Comparison of ENCODE assay signal across 8 cellular contexts in genomic region chr11:125569913-125570621, GRCh38. TPM values are rescaled to one million over a fixed set of nuclear protein-coding genes. Genes with fewer than 3 reads are reported as not detected.
DNase-seq lines count a peak whose midpoint lies in the region; ATAC-seq and TF ChIP-seq lines count a peak whose summit lies in the region.

No MANE protein-coding gene starts in this region.

- dilution Hi-C loops in IMR-90 (cut with HindIII; ENCODE audit: low sequenced_read_pairs, unreplicated experiment), result no loop called here

- peaks cover 5% of the 10 kb centered on the region for H3K9me1 ChIP-seq in IMR-90 (ENCODE audit: insufficient read depth, low read length)

- H3K14ac ChIP-seq in IMR-90 (replicated peaks; ENCODE audit: low read depth, low read length), result peak overlapping the region; percentile 96

- H3K36me3 ChIP-seq in left ventricle myocardium inferior (peaks cover 24% of the 10 kb centered on the region), IMR-90 (ENCODE audit: control insufficient read depth, insufficient read depth, low read length) (peaks cover 10% of the 10 kb centered on the region), right lobe of liver (peaks cover 0 to 27% (median 12%) of the 10 kb centered on the region in 4 donors), tibial nerve (peaks cover 0 to 25% (median 3%) of the 10 kb centered on the region in 3 donors)

- in situ Hi-C loops in IMR-90 (cut with MboI; ENCODE audit: low sequenced_read_pairs), result no loop called here
- in situ Hi-C loops in astrocyte of the cerebellum (cut with HindIII; ENCODE audit: low sequenced_read_pairs), result no loop called here

- peak overlapping the region; percentile 59 for H4K91ac ChIP-seq in IMR-90 (ENCODE audit: insufficient read depth, low read depth, low read length)

- peak overlapping the region; percentile 91 for H2AK9ac ChIP-seq in IMR-90 (replicated peaks; ENCODE audit: low read depth, low read length, poor library complexity)

- peaks cover 29% of the 10 kb centered on the region for H3K4me1 ChIP-seq in left ventricle myocardium inferior
- peaks cover 12% of the 10 kb centered on the region for H3K4me1 ChIP-seq in IMR-90 (ENCODE audit: control insufficient read depth, insufficient read depth, low read length)
- H3K4me1 ChIP-seq in right lobe of liver, result peaks cover 0 to 48% (median 11%) of the 10 kb centered on the region in 4 donors
- H3K4me1 ChIP-seq in tibial nerve, result peaks cover 0 to 30% (median 12%) of the 10 kb centered on the region in 4 donors

- H3K56ac ChIP-seq in IMR-90 (ENCODE audit: extremely low read depth, insufficient read depth, low read length), result peak overlapping the region; percentile 73

- 5% methylated on average over 6 of the region's 9 CpGs; no CpG with 5 or more reads in 1 of the 2 experiments for WGBS in IMR-90 (ENCODE audit: extremely low coverage in 2 of 2, insufficient read length in 1 of 2), 2 experiments
- WGBS in right lobe of liver (ENCODE audit: insufficient coverage, low coverage, low lambda C conversion rate, missing lambda C conversion rate), result 4% methylated on average over 8 of the region's 9 CpGs
- 2 to 3% methylated on average over 9 of the region's 9 CpGs for WGBS in tibial nerve, 2 donors

- H4K8ac ChIP-seq in IMR-90 (ENCODE audit: low read depth in 2 of 2, low read length in 2 of 2), result peak overlapping the region; percentile 15 to 83; a peak in 2 of 4 replicates

- ATAC-seq in IMR-90 (ENCODE audit: low read depth), result no peak
- peak; percentile 20 to 30 (median 28) for ATAC-seq in right lobe of liver
- ATAC-seq in HG03442 (IDR thresholded peaks at IDR 0.05; ENCODE audit: unreplicated experiment), result no peak

- no peak overlapping the region for H2BK15ac ChIP-seq in IMR-90 (ENCODE audit: low read depth, low read length)

- H3K9me3 ChIP-seq in left ventricle myocardium inferior (replicated peaks) (no peaks in the 10 kb centered on the region), IMR-90 (ENCODE audit: control insufficient read depth, insufficient read depth, low read length) (no peaks in the 10 kb centered on the region), right lobe of liver (no peaks in the 10 kb centered on the region), tibial nerve (no peaks in the 10 kb centered on the region)

- CTCF ChIA-PET in IMR-90 (lab: Yijun Ruan, JAX), result interaction anchor here (0.6 to 1.0 kb wide), 2 partner anchors 14 to 57 kb away, joined by 3 read pairs; no protein-coding TSS in a partner anchor

- H3K27ac ChIP-seq in left ventricle myocardium inferior (replicated peaks) (peak overlapping the region; percentile 90), IMR-90 (ENCODE audit: insufficient read depth, low read length) (peak overlapping the region; percentile 76), right lobe of liver (peak overlapping the region; percentile 83 to 96 (median 93)), tibial nerve (peak overlapping the region; percentile 69 to 96 (median 88))

- no peak for TF ChIP-seq RAD21 in IMR-90 (IDR thresholded peaks at IDR 0.05; ENCODE audit: low read length)

- no peak for TF ChIP-seq CTCF in left ventricle myocardium inferior (IDR thresholded peaks at IDR 0.05; ENCODE audit: borderline replicate concordance)
- no peak for TF ChIP-seq CTCF in IMR-90 (conservative IDR thresholded peaks at IDR 0.05; ENCODE audit: low read depth, low read length)
- no peak for TF ChIP-seq CTCF in astrocyte of the cerebellum (IDR thresholded peaks at IDR 0.05; ENCODE audit: low read depth, low read length, missing control alignments)
- no peak for TF ChIP-seq CTCF in right lobe of liver (IDR thresholded peaks at IDR 0.05)
- no peak for TF ChIP-seq CTCF in tibial nerve (IDR thresholded peaks at IDR 0.05)

- H3K27me3 ChIP-seq in left ventricle myocardium inferior (ENCODE audit: low read depth) (no peaks in the 10 kb centered on the region), IMR-90 (ENCODE audit: control insufficient read depth, insufficient read depth, low read length) (no peaks in the 10 kb centered on the region), right lobe of liver (no peaks in the 10 kb centered on the region), tibial nerve (no peaks in the 10 kb centered on the region)

- peak overlapping the region; percentile 99 for H3K4me2 ChIP-seq in IMR-90 (ENCODE audit: low read depth, low read length)

- peak overlapping the region; percentile 97 for H2AFZ ChIP-seq in IMR-90 (replicated peaks; ENCODE audit: low read length, poor library complexity)

- no peak for TF ChIP-seq POLR2A in IMR-90 (IDR thresholded peaks at IDR 0.05; ENCODE audit: low read depth, low read length)
- no peak for TF ChIP-seq POLR2A in right lobe of liver (IDR thresholded peaks at IDR 0.05)
- no peak for TF ChIP-seq POLR2A in tibial nerve (IDR thresholded peaks at IDR 0.05)

- H4K20me1 ChIP-seq in IMR-90 (ENCODE audit: insufficient read depth, low read length), result no peaks in the 10 kb centered on the region

- DNase-seq in left ventricle myocardium inferior (no peak), cardiac septum (ENCODE audit: low spot score) (no peak), IMR-90 (peak; percentile 18), astrocyte of the cerebellum (ENCODE audit: low read depth) (no peak), right lobe of liver (peak in 1 of 3 donors; percentile 71), tibial nerve (ENCODE audit: low spot score in 2 of 2) (no peak), CD1c-positive myeloid dendritic cell (ENCODE audit: extremely low spot score) (no peak)

- peaks cover 15 to 22% of the 10 kb centered on the region in 2 experiments for H3K79me1 ChIP-seq in IMR-90 (ENCODE audit: low read depth in 1 of 2, low read length in 2 of 2)

- peak overlapping the region; percentile 75 for H2AK5ac ChIP-seq in IMR-90 (ENCODE audit: low read depth, low read length)

- H3K4me3 ChIP-seq in left ventricle myocardium inferior, result peak overlapping the region; percentile 91
- peak overlapping the region; percentile 99 for H3K4me3 ChIP-seq in IMR-90 (ENCODE audit: insufficient read depth, low read depth, low read length)
- H3K4me3 ChIP-seq in astrocyte of the cerebellum (ENCODE audit: low read depth, low read length), result peak overlapping the region; percentile 64
- H3K4me3 ChIP-seq in right lobe of liver, result peak overlapping the region; percentile 89 to 99 (median 95)
- peak overlapping the region; percentile 79 to 100 (median 94) for H3K4me3 ChIP-seq in tibial nerve

- TF ChIP-seq EP300 in tibial nerve (IDR thresholded peaks at IDR 0.05), result no peak

- POLR2A ChIA-PET in IMR-90 (lab: Charles Lee; ENCODE audit: unreplicated experiment), result interaction anchor here (1.0 kb wide), 2 partner anchors 12 to 22 kb away, joined by 3 to 6 read pairs; no protein-coding TSS in a partner anchor

- peak overlapping the region; percentile 93 for H3K23ac ChIP-seq in IMR-90 (ENCODE audit: low read depth, low read length)

- H3K18ac ChIP-seq in IMR-90 (ENCODE audit: low read depth, low read length), result peak overlapping the region; percentile 79

- peak overlapping the region; percentile 92 for H4K5ac ChIP-seq in IMR-90 (ENCODE audit: low read depth, low read length)

- peak overlapping the region; percentile 30; the same call in 1 of the 2 replicates for H2BK120ac ChIP-seq in IMR-90 (ENCODE audit: low read depth, low read length)

- H2BK5ac ChIP-seq in IMR-90 (ENCODE audit: low read depth, low read length, poor library complexity, severe bottlenecking), result peak overlapping the region; percentile 88

- peak overlapping the region; percentile 95 for H3K4ac ChIP-seq in IMR-90 (ENCODE audit: low read depth, low read length)

- H2BK20ac ChIP-seq in IMR-90 (ENCODE audit: low read depth, low read length), result no peak overlapping the region

- no TSS peak for BruUV-seq in IMR-90 (replicated peaks; lab: Mats Ljungman, UMichigan)

- intact Hi-C loops in left ventricle myocardium inferior (cut with micrococcal nuclease) (no loop called here), cardiac septum (cut with DNase I) (loop anchor here (2.0 kb wide), 1 partner anchor 55 kb away; the partner anchor contains the start of gene CHEK1), IMR-90 (cut with micrococcal nuclease) (loop anchor here (1.0 to 10.0 kb wide), 4 partner anchors 53 to 605 kb away; no protein-coding TSS in a partner anchor), right lobe of liver (cut with DNase I) (no loop called here)

- peak overlapping the region; percentile 98 for H3K9ac ChIP-seq in IMR-90 (ENCODE audit: low read depth, low read length)

TF ChIP-seq in IMR-90, 13 proteins besides CTCF, POLR2A, EP300 and RAD21 (continues in another document):
- no peak for TF ChIP-seq NFE2L2 (IDR thresholded peaks at IDR 0.05; ENCODE audit: low read depth, low read length)
- no peak for TF ChIP-seq CEBPB (IDR thresholded peaks at IDR 0.05; ENCODE audit: low read depth, low read length)
- no peak for TF ChIP-seq BHLHE40 (IDR thresholded peaks at IDR 0.05; ENCODE audit: low read depth, low read length)
- TF ChIP-seq RCOR1 (IDR thresholded peaks at IDR 0.05; ENCODE audit: insufficient replicate concordance, low read length), result no peak

RNA-seq across cellular contexts. Expression of gene EI24, which starts 0.8 kb away (rescaled TPM):
- total RNA-seq in left ventricle myocardium inferior, result 55.8 TPM
- total RNA-seq in cardiac septum, result 43.3 TPM
- total RNA-seq in IMR-90 (2012; rRNA removed), result 95.9 and 122 TPM in 2 replicates
- 82.6 and 89.7 TPM in 2 replicates for polyA plus RNA-seq in IMR-90 (2012; rRNA removed)
- polyA plus RNA-seq in IMR-90 (2012; cell fraction: cytosol; rRNA removed), result 75.8 and 96.6 TPM in 2 replicates
- polyA plus RNA-seq in IMR-90 (2012; cell fraction: nucleus; rRNA removed; ENCODE audit: low replicate concordance), result 16.5 and 42.6 TPM in 2 replicates
- total RNA-seq in right lobe of liver, result 100 to 1,000 TPM in 5 of 6 experiments, 10 to 100 TPM in 1; 74.4 to 232 (median 113) TPM
- 10 to 100 TPM; 59.8 to 88.5 (median 76.1) TPM for total RNA-seq in tibial nerve

RNA-seq across cellular contexts. Expression of gene STT3A, which starts 22.6 kb away (rescaled TPM):
- 57.6 TPM for total RNA-seq in left ventricle myocardium inferior
- 57.8 TPM for total RNA-seq in cardiac septum
- 346 and 387 TPM in 2 replicates for total RNA-seq in IMR-90 (2012; rRNA removed)
- 180 and 184 TPM in 2 replicates for polyA plus RNA-seq in IMR-90 (2012; rRNA removed)
- polyA plus RNA-seq in IMR-90 (2012; cell fraction: cytosol; rRNA removed), result 112 and 179 TPM in 2 replicates
- polyA plus RNA-seq in IMR-90 (2012; cell fraction: nucleus; rRNA removed; ENCODE audit: low replicate concordance), result 25.4 and 108 TPM in 2 replicates
- total RNA-seq in right lobe of liver, result 100 to 1,000 TPM in 1 of 6 experiments, 10 to 100 TPM in 5; 73.3 to 108 (median 86.8) TPM
- total RNA-seq in tibial nerve, result 100 to 1,000 TPM in 1 of 4 donors, 10 to 100 TPM in 3; 54.8 to 172 (median 73.3) TPM

RNA-seq across cellular contexts. Expression of gene CHEK1, which starts 54.9 kb away (rescaled TPM):
- total RNA-seq in left ventricle myocardium inferior, result 1.6 TPM
- total RNA-seq in cardiac septum, result 1.7 TPM
- total RNA-seq in IMR-90 (2012; rRNA removed), result 22.6 and 30.3 TPM in 2 replicates
- polyA plus RNA-seq in IMR-90 (2012; rRNA removed), result 15.9 and 16.0 TPM in 2 replicates
- 2.7 and 6.0 TPM in 2 replicates for polyA plus RNA-seq in IMR-90 (2012; cell fraction: cytosol; rRNA removed)
- polyA plus RNA-seq in IMR-90 (2012; cell fraction: nucleus; rRNA removed; ENCODE audit: low replicate concordance), result 3.2 and 9.7 TPM in 2 replicates
- 1 to 10 TPM in 4 of 6 experiments, under 1 TPM in 2; 0.59 to 6.9 (median 1.7) TPM for total RNA-seq in right lobe of liver
- total RNA-seq in tibial nerve, result 1 to 10 TPM in 1 of 4 donors, under 1 TPM in 3; 0.60 to 1.5 (median 0.91) TPM

Comparison
In these comparisons a context has a peak if more than half of its experiments do, and no peak if none do; other contexts are left out.
1. intact Hi-C loops: an anchor here in cardiac septum (2.0 kb wide) and IMR-90 (1.0 to 10.0 kb wide); none called in left ventricle myocardium inferior and right lobe of liver.
2. ATAC-seq: peak in right lobe of liver (4 of 4); none in IMR-90 (single experiment) and HG03442 (single experiment).
3. Peak in every context shown above with its lines, with median percentiles within 50 percentile points of each other: H3K27ac ChIP-seq and H3K4me3 ChIP-seq.